ENCODE assay signal across 1 cellular context in the genomic region with DNA sequence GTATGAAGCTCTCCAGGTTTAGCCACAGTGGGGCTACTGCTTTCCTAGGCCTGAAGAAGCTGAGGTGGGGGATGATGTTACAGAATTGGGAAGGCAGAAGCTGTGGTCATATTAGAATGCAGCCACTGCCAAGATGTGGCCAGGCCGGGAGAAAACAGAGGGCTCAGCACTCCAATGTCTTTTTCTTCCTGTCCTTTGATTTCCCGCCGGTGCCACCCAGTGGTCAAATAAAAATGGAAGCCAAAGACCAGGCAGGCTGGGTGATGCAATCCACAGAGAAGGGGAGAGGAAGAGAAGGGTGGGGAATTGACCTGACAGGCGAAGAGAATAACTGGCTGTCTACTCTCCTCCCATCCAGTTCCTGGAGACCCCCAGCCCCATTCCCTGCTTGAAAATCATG.
TF ChIP-seq lines count a peak whose summit lies in the region.

No MANE protein-coding gene starts in this region.

TF ChIP-seq in GM23338, 12 proteins besides CTCF, POLR2A, EP300 and RAD21 (continued from another document):
- TF ChIP-seq, protein P1, sequence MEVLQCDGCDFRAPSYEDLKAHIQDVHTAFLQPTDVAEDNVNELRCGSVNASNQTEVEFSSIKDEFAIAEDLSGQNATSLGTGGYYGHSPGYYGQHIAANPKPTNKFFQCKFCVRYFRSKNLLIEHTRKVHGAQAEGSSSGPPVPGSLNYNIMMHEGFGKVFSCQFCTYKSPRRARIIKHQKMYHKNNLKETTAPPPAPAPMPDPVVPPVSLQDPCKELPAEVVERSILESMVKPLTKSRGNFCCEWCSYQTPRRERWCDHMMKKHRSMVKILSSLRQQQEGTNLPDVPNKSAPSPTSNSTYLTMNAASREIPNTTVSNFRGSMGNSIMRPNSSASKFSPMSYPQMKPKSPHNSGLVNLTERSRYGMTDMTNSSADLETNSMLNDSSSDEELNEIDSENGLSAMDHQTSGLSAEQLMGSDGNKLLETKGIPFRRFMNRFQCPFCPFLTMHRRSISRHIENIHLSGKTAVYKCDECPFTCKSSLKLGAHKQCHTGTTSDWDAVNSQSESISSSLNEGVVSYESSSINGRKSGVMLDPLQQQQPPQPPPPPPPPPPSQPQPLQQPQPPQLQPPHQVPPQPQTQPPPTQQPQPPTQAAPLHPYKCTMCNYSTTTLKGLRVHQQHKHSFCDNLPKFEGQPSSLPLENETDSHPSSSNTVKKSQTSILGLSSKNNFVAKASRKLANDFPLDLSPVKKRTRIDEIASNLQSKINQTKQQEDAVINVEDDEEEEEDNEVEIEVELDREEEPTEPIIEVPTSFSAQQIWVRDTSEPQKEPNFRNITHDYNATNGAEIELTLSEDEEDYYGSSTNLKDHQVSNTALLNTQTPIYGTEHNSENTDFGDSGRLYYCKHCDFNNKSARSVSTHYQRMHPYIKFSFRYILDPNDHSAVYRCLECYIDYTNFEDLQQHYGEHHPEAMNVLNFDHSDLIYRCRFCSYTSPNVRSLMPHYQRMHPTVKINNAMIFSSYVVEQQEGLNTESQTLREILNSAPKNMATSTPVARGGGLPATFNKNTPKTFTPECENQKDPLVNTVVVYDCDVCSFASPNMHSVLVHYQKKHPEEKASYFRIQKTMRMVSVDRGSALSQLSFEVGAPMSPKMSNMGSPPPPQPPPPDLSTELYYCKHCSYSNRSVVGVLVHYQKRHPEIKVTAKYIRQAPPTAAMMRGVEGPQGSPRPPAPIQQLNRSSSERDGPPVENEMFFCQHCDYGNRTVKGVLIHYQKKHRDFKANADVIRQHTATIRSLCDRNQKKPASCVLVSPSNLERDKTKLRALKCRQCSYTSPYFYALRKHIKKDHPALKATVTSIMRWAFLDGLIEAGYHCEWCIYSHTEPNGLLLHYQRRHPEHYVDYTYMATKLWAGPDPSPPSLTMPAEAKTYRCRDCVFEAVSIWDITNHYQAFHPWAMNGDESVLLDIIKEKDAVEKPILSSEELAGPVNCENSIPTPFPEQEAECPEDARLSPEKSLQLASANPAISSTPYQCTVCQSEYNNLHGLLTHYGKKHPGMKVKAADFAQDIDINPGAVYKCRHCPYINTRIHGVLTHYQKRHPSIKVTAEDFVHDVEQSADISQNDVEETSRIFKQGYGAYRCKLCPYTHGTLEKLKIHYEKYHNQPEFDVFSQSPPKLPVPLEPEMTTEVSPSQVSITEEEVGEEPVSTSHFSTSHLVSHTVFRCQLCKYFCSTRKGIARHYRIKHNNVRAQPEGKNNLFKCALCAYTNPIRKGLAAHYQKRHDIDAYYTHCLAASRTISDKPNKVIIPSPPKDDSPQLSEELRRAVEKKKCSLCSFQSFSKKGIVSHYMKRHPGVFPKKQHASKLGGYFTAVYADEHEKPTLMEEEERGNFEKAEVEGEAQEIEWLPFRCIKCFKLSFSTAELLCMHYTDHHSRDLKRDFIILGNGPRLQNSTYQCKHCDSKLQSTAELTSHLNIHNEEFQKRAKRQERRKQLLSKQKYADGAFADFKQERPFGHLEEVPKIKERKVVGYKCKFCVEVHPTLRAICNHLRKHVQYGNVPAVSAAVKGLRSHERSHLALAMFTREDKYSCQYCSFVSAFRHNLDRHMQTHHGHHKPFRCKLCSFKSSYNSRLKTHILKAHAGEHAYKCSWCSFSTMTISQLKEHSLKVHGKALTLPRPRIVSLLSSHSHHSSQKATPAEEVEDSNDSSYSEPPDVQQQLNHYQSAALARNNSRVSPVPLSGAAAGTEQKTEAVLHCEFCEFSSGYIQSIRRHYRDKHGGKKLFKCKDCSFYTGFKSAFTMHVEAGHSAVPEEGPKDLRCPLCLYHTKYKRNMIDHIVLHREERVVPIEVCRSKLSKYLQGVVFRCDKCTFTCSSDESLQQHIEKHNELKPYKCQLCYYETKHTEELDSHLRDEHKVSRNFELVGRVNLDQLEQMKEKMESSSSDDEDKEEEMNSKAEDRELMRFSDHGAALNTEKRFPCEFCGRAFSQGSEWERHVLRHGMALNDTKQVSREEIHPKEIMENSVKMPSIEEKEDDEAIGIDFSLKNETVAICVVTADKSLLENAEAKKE (CRISPR knock-in tag; IDR thresholded peaks at IDR 0.05) = 0 out of 2 replicates have a peak, but pooled peaks have one; percentile 52
